In genomic region chr1:109478806-109479205, GRCh38 we compare ENCODE assay signal across 15 cellular contexts. TPM values are rescaled to one million over a fixed set of nuclear protein-coding genes. Genes with fewer than 3 reads are reported as not detected.
DNase-seq lines count a peak whose midpoint lies in the region; ATAC-seq, FAIRE-seq and TF ChIP-seq lines count a peak whose summit lies in the region.
"Had no signal": no experiment of that assay in that cellular context is flagged by ENCODE, and none has a peak within 500 bp of the region (broad histone marks: within the 10 kb centered on the region; RNA-seq: fewer than 3 reads in every experiment).

No MANE protein-coding gene starts in this region.

- H3K9ac ChIP-seq in HepG2 (ENCODE audit: insufficient read depth, low read depth, low read length) (no peak overlapping the region), endodermal cell (ENCODE audit: extremely low read depth, low read length, poor library complexity, severe bottlenecking) (no peak overlapping the region)
- H3K9ac ChIP-seq: parathyroid adenoma had no signal

- no peaks in the 10 kb centered on the region for H4K20me1 ChIP-seq in HepG2 (ENCODE audit: insufficient read depth, low read length)

- H3K27me3 ChIP-seq in HepG2 (ENCODE audit: control insufficient read depth in 1 of 2, insufficient read depth in 2 of 2, low read length in 2 of 2) = peaks cover 1 to 33% of the 10 kb centered on the region in 2 experiments; a peak in 4 of 5 replicates
- H3K27me3 ChIP-seq in right lobe of liver = no peaks in the 10 kb centered on the region
- H3K27me3 ChIP-seq in endodermal cell (ENCODE audit: control insufficient read depth, insufficient read depth, low read length, poor library complexity, severe bottlenecking) = peaks cover 23% of the 10 kb centered on the region
- no peaks in the 10 kb centered on the region for H3K27me3 ChIP-seq in upper lobe of left lung
- peaks cover 15% of the 10 kb centered on the region for H3K27me3 ChIP-seq in suprapubic skin
- H3K27me3 ChIP-seq: ascending aorta had no signal

- no peaks in the 10 kb centered on the region for H3K9me3 Mint-ChIP-seq in endodermal cell
- H3K9me3 Mint-ChIP-seq: memory B cell had no signal

- H3K27ac ChIP-seq in HepG2 (ENCODE audit: extremely low read length, insufficient read depth, low read length) (no peak overlapping the region), right lobe of liver (no peak overlapping the region), endodermal cell (ENCODE audit: low read depth, low read length) (no peak overlapping the region), upper lobe of left lung (no peak overlapping the region), suprapubic skin (no peak overlapping the region)
- H3K27ac ChIP-seq: ascending aorta, heart left ventricle, parathyroid adenoma had no signal

- H3K36me3 ChIP-seq in HepG2 (replicated peaks in 1 of 2; ENCODE audit: control insufficient read depth in 1 of 2, insufficient read depth in 2 of 2, low read length in 2 of 2) (no peaks in the 10 kb centered on the region), right lobe of liver (no peaks in the 10 kb centered on the region), endodermal cell (ENCODE audit: control insufficient read depth, insufficient read depth, low read length) (no peaks in the 10 kb centered on the region), upper lobe of left lung (no peaks in the 10 kb centered on the region), suprapubic skin (no peaks in the 10 kb centered on the region)

- no peaks in the 10 kb centered on the region for H3K9me3 ChIP-seq in HepG2 (ENCODE audit: low read length)
- H3K9me3 ChIP-seq in right lobe of liver = no peaks in the 10 kb centered on the region
- no peaks in the 10 kb centered on the region for H3K9me3 ChIP-seq in endodermal cell (ENCODE audit: control insufficient read depth, low read length)
- H3K9me3 ChIP-seq in upper lobe of left lung = no peaks in the 10 kb centered on the region
- H3K9me3 ChIP-seq in suprapubic skin = no peaks in the 10 kb centered on the region
- H3K9me3 ChIP-seq: ascending aorta, heart left ventricle had no signal

- no peak for TF ChIP-seq RAD21 in HepG2 (CRISPR knock-in tag; IDR thresholded peaks at IDR 0.05)

- no TSS peak for BruUV-seq in HepG2 (replicated peaks; lab: Mats Ljungman, UMichigan)

- peaks cover 6% of the 10 kb centered on the region; the same call in 1 of the 2 replicates for H3K4me1 ChIP-seq in HepG2 (ENCODE audit: insufficient read depth, low read length)
- H3K4me1 ChIP-seq in right lobe of liver = no peaks in the 10 kb centered on the region
- H3K4me1 ChIP-seq in endodermal cell (ENCODE audit: control insufficient read depth, insufficient read depth, low read length) = peaks cover 6% of the 10 kb centered on the region
- H3K4me1 ChIP-seq in upper lobe of left lung = peaks cover 6 to 8% (median 7%) of the 10 kb centered on the region in 4 donors
- H3K4me1 ChIP-seq in suprapubic skin = peaks cover 6% of the 10 kb centered on the region

- H3K4me1 Mint-ChIP-seq in endodermal cell = peaks cover 16% of the 10 kb centered on the region

- no peak for DNase-seq in HepG2 (ENCODE audit: low spot score)
- no peak for DNase-seq in right lobe of liver
- DNase-seq in T-helper 9 cell = peak; percentile 27
- peak; percentile 87 for DNase-seq in endodermal cell
- DNase-seq in upper lobe of left lung = peak; percentile 37 to 62
- no peak for DNase-seq in suprapubic skin (ENCODE audit: low spot score in 2 of 2)
- DNase-seq in DMS79 (lab: John Stamatoyannopoulos, UW) = no peak
- DNase-seq: activated T-cell treated with anti-CD3 and anti-CD28 coated beads for 4 hours, NCI-H2029 had no signal

- no peaks in the 10 kb centered on the region for H3K36me3 Mint-ChIP-seq in endodermal cell (ENCODE audit: low read depth)
- H3K36me3 Mint-ChIP-seq: memory B cell had no signal

- CTCF ChIA-PET in HepG2 (lab: Yijun Ruan, JAX; ENCODE audit: low intra/inter-chr PET ratio, low total read pairs) = no interaction called here

- H3K27me3 Mint-ChIP-seq in endodermal cell (ENCODE audit: insufficient read depth) = peaks cover 16% of the 10 kb centered on the region

- TF ChIP-seq POLR2A in HepG2 (IDR thresholded peaks at IDR 0.05; ENCODE audit: insufficient read depth in 1 of 2, low read depth in 2 of 2, low read length in 2 of 2) (no peak), right lobe of liver (IDR thresholded peaks at IDR 0.05) (no peak), upper lobe of left lung (IDR thresholded peaks at IDR 0.05) (no peak), suprapubic skin (IDR thresholded peaks at IDR 0.05) (no peak)

- H3K4me3 ChIP-seq in HepG2 (replicated peaks in 1 of 3; ENCODE audit: insufficient read depth in 1 of 3, low read depth in 2 of 3, low read length in 3 of 3) (no peak overlapping the region), right lobe of liver (no peak overlapping the region), endodermal cell (ENCODE audit: low read length) (no peak overlapping the region), upper lobe of left lung (no peak overlapping the region), suprapubic skin (no peak overlapping the region)
- H3K4me3 ChIP-seq: ascending aorta, heart left ventricle had no signal

- no peaks in the 10 kb centered on the region for H3K79me2 ChIP-seq in HepG2 (ENCODE audit: insufficient read depth, low read length)
- H3K79me2 ChIP-seq: parathyroid adenoma had no signal

- no peak overlapping the region for H2AFZ ChIP-seq in HepG2 (ENCODE audit: low read length)
- H2AFZ ChIP-seq: parathyroid adenoma had no signal

- no peak overlapping the region for H3K4me2 ChIP-seq in HepG2 (ENCODE audit: low read depth, low read length)

- TF ChIP-seq CTCF in HepG2 (CRISPR knock-in tag; IDR thresholded peaks at IDR 0.05) = peak; percentile 25; the same call in 1 of the 2 replicates
- TF ChIP-seq CTCF in right lobe of liver (IDR thresholded peaks at IDR 0.05) = no peak
- TF ChIP-seq CTCF in endodermal cell (conservative IDR thresholded peaks at IDR 0.05) = peak; percentile 40
- no peak for TF ChIP-seq CTCF in upper lobe of left lung (IDR thresholded peaks at IDR 0.05)
- no peak for TF ChIP-seq CTCF in suprapubic skin (IDR thresholded peaks at IDR 0.05)

- in situ Hi-C loops in HepG2 (cut with HindIII; ENCODE audit: extremely low pct_ligation_motif_present, low pct_unique_long_range_greater_than_20kb) = no loop called here

- POLR2A ChIA-PET in HepG2 (lab: Yijun Ruan, JAX) = no interaction called here

- H3K27ac Mint-ChIP-seq in endodermal cell = no peak overlapping the region
- H3K27ac Mint-ChIP-seq: memory B cell had no signal

- ATAC-seq in HepG2 (peak; percentile 23; the same call in 2 of the 3 replicates), right lobe of liver (no peak), upper lobe of left lung (ENCODE audit: low FRiP score in 2 of 2) (no peak), GM21825 (IDR thresholded peaks at IDR 0.05; ENCODE audit: unreplicated experiment) (no peak)
- ATAC-seq: heart left ventricle had no signal

- 9% methylated on average over 6 of the region's 7 CpGs for WGBS in HepG2 (ENCODE audit: low lambda C conversion rate)
- WGBS in right lobe of liver (ENCODE audit: insufficient coverage, low coverage, low lambda C conversion rate, missing lambda C conversion rate) = 58% methylated on average over 7 of the region's 7 CpGs
- WGBS in endodermal cell (ENCODE audit: insufficient coverage in 1 of 2, insufficient read length in 1 of 2), 2 experiments = 40 to 41% methylated on average over 6 to 7 of the region's 7 CpGs
- 14 to 19% methylated on average over 7 of the region's 7 CpGs for WGBS in upper lobe of left lung, 2 donors
- WGBS in suprapubic skin = 12% methylated on average over 7 of the region's 7 CpGs

- H3K4me3 Mint-ChIP-seq in endodermal cell = no peak overlapping the region
- H3K4me3 Mint-ChIP-seq: memory B cell had no signal

- intact Hi-C loops in HepG2 (cut with micrococcal nuclease; ENCODE audit: unreplicated experiment) (no loop called here), right lobe of liver (cut with DNase I) (no loop called here)

- TF ChIP-seq EP300 in HepG2 (IDR thresholded peaks at IDR 0.05; ENCODE audit: low read depth in 2 of 2, low read length in 2 of 2) = no peak
- TF ChIP-seq EP300 in HepG2 (CRISPR knock-in tag; IDR thresholded peaks at IDR 0.05; ENCODE audit: borderline replicate concordance) = no peak
- TF ChIP-seq EP300 in upper lobe of left lung (IDR thresholded peaks at IDR 0.05) = no peak
- no peak for TF ChIP-seq EP300 in suprapubic skin (IDR thresholded peaks at IDR 0.05)

- FAIRE-seq in HepG2 (lab: Jason Lieb, UNC) = no peak

RNA-seq across cellular contexts. Expression of gene ATXN7L2, which starts 4.9 kb away (rescaled TPM):
- total RNA-seq in HepG2 (2016; rRNA removed; fragmentation: Illumina TruSeq; extraction: Trizol) (1.3 and 2.7 TPM in 2 replicates), right lobe of liver (1 to 10 TPM; 1.5 to 6.1 (median 3.1) TPM), endodermal cell (1 to 10 TPM; 5.1 to 6.1 TPM), upper lobe of left lung (10 to 100 TPM in 1 of 6 donors, 1 to 10 TPM in 5; 2.3 to 19.9 (median 5.3) TPM), suprapubic skin (1 to 10 TPM; 5.1 to 8.4 (median 7.2) TPM)
- total RNA-seq in HepG2 (2016; cell fraction: cytosol; rRNA removed; fragmentation: Illumina TruSeq; extraction: Trizol; ENCODE audit: low read depth) = 1.7 and 1.9 TPM in 2 replicates
- total RNA-seq in HepG2 (2016; cell fraction: insoluble cytoplasmic fraction; rRNA removed; fragmentation: Illumina TruSeq; extraction: Trizol) = 1.6 and 2.7 TPM in 2 replicates
- 2.1 and 2.6 TPM in 2 replicates for total RNA-seq in HepG2 (2016; cell fraction: membrane; rRNA removed; fragmentation: Illumina TruSeq; extraction: Trizol)
- total RNA-seq in HepG2 (2016; cell fraction: nucleus; rRNA removed; fragmentation: Illumina TruSeq; extraction: Trizol) = 3.2 and 3.4 TPM in 2 replicates
- polyA plus RNA-seq in HepG2 (2011; rRNA removed) = 2.8 and 3.0 TPM in 2 replicates
- 1.3 and 2.3 TPM in 2 replicates for polyA plus RNA-seq in HepG2 (2011; cell fraction: cytosol; rRNA removed)
- 14.3 and 20.6 TPM in 2 replicates for polyA plus RNA-seq in HepG2 (2011; cell fraction: nucleus; rRNA removed)
- 1.5 and 1.8 TPM in 2 replicates for polyA plus RNA-seq in HepG2 (2012)
- 1.1 and 1.3 TPM in 2 replicates for polyA plus RNA-seq in HepG2 (2016; cell fraction: cytosol; fragmentation: Illumina TruSeq; extraction: Trizol; ENCODE audit: low read depth)
- 2.1 and 2.2 TPM in 2 replicates for polyA plus RNA-seq in HepG2 (2016; cell fraction: insoluble cytoplasmic fraction; fragmentation: Illumina TruSeq; extraction: Trizol; ENCODE audit: low read depth)
- 1.7 and 2.1 TPM in 2 replicates for polyA plus RNA-seq in HepG2 (2016; cell fraction: membrane; fragmentation: Illumina TruSeq; extraction: Trizol; ENCODE audit: low read depth)
- 8.6 and 9.8 TPM in 2 replicates for polyA plus RNA-seq in HepG2 (2016; cell fraction: nucleus; fragmentation: Illumina TruSeq; extraction: Trizol; ENCODE audit: insufficient read depth, low read depth)
- 5.7 and 8.5 TPM in 2 replicates for polyA minus RNA-seq in HepG2 (2011; rRNA and poly(A)+ RNA removed; ENCODE audit: low replicate concordance)
- polyA minus RNA-seq in HepG2 (2011; cell fraction: cytosol; rRNA and poly(A)+ RNA removed) = 0.97 and 1.4 TPM in 2 replicates
- polyA minus RNA-seq in HepG2 (2011; cell fraction: nucleus; rRNA and poly(A)+ RNA removed) = 10.9 and 15.0 TPM in 2 replicates
- 13.4 TPM for polyA plus RNA-seq in endodermal cell (2013, experiment 1 of 2)
- 9.5 TPM for polyA plus RNA-seq in endodermal cell (2013, experiment 2 of 2)

RNA-seq across cellular contexts. Expression of gene SYPL2, which starts 12.5 kb away (rescaled TPM):
- total RNA-seq in HepG2 (2016; rRNA removed; fragmentation: Illumina TruSeq; extraction: Trizol) (0.24 and 0.25 TPM in 2 replicates), right lobe of liver (10 to 100 TPM in 1 of 6 experiments, 1 to 10 TPM in 5; 4.7 to 10.6 (median 6.0) TPM), endodermal cell (under 1 TPM in 1 of 2 donors, not detected in 1; 0.64 TPM), upper lobe of left lung (1 to 10 TPM in 4 of 6 donors, under 1 TPM in 2; 0.30 to 3.1 (median 1.1) TPM), suprapubic skin (1 to 10 TPM in 1 of 4 donors, under 1 TPM in 2, not detected in 1; 0.23 to 2.1 (median 0.34) TPM)
- total RNA-seq in HepG2 (2016; cell fraction: cytosol; rRNA removed; fragmentation: Illumina TruSeq; extraction: Trizol; ENCODE audit: low read depth) = not detected in 2 replicates
- total RNA-seq in HepG2 (2016; cell fraction: insoluble cytoplasmic fraction; rRNA removed; fragmentation: Illumina TruSeq; extraction: Trizol) = 0.12 and 0.22 TPM in 2 replicates
- total RNA-seq in HepG2 (2016; cell fraction: membrane; rRNA removed; fragmentation: Illumina TruSeq; extraction: Trizol) = 0.12 TPM in 1 of 2 replicates, not detected in the other
- total RNA-seq in HepG2 (2016; cell fraction: nucleus; rRNA removed; fragmentation: Illumina TruSeq; extraction: Trizol) = 0.16 and 0.38 TPM in 2 replicates
- polyA plus RNA-seq in HepG2 (2011; rRNA removed) = 0.17 and 0.35 TPM in 2 replicates
- polyA plus RNA-seq in HepG2 (2011; cell fraction: cytosol; rRNA removed) = 0.09 and 0.14 TPM in 2 replicates
- polyA plus RNA-seq in HepG2 (2011; cell fraction: nucleus; rRNA removed) = 0.29 and 0.54 TPM in 2 replicates
- polyA plus RNA-seq in HepG2 (2012) = 0.11 and 0.32 TPM in 2 replicates
- not detected in 2 replicates for polyA plus RNA-seq in HepG2 (2016; cell fraction: cytosol; fragmentation: Illumina TruSeq; extraction: Trizol; ENCODE audit: low read depth)
- 0.27 and 0.36 TPM in 2 replicates for polyA plus RNA-seq in HepG2 (2016; cell fraction: insoluble cytoplasmic fraction; fragmentation: Illumina TruSeq; extraction: Trizol; ENCODE audit: low read depth)
- polyA plus RNA-seq in HepG2 (2016; cell fraction: membrane; fragmentation: Illumina TruSeq; extraction: Trizol; ENCODE audit: low read depth) = 0.14 TPM in 1 of 2 replicates, not detected in the other
- polyA plus RNA-seq in HepG2 (2016; cell fraction: nucleus; fragmentation: Illumina TruSeq; extraction: Trizol; ENCODE audit: insufficient read depth, low read depth) = 0.57 and 0.68 TPM in 2 replicates
- 0.16 and 2.3 TPM in 2 replicates for polyA minus RNA-seq in HepG2 (2011; rRNA and poly(A)+ RNA removed; ENCODE audit: low replicate concordance)
- polyA minus RNA-seq in HepG2 (2011; cell fraction: cytosol; rRNA and poly(A)+ RNA removed) = 0.20 TPM in 1 of 2 replicates, not detected in the other
- polyA minus RNA-seq in HepG2 (2011; cell fraction: nucleus; rRNA and poly(A)+ RNA removed) = 0.13 and 0.50 TPM in 2 replicates
- 0.25 TPM for polyA plus RNA-seq in endodermal cell (2013, experiment 1 of 2)
- polyA plus RNA-seq in endodermal cell (2013, experiment 2 of 2) = 0.08 TPM
- total RNA-seq: T-helper 2 cell treated with Interferon-gamma antibody and Interleukin-4, amounts not matched to agents 100 ng/mL and 5 ng/mL, for 36 hours had no signal

RNA-seq across cellular contexts. Expression of gene CYB561D1, which starts 15.1 kb away (rescaled TPM):
- total RNA-seq in HepG2 (2016; rRNA removed; fragmentation: Illumina TruSeq; extraction: Trizol) (3.9 and 4.1 TPM in 2 replicates), right lobe of liver (1 to 10 TPM; 1.5 to 3.1 (median 2.4) TPM), endodermal cell (1 to 10 TPM; 4.8 to 6.5 TPM), upper lobe of left lung (10 to 100 TPM in 3 of 6 donors, 1 to 10 TPM in 3; 4.2 to 16.4 (median 9.9) TPM), suprapubic skin (10 to 100 TPM; 12.3 to 27.4 (median 24.7) TPM)
- 0.44 and 1.0 TPM in 2 replicates for total RNA-seq in HepG2 (2016; cell fraction: cytosol; rRNA removed; fragmentation: Illumina TruSeq; extraction: Trizol; ENCODE audit: low read depth)
- 3.5 and 4.3 TPM in 2 replicates for total RNA-seq in HepG2 (2016; cell fraction: insoluble cytoplasmic fraction; rRNA removed; fragmentation: Illumina TruSeq; extraction: Trizol)
- 2.2 and 2.3 TPM in 2 replicates for total RNA-seq in HepG2 (2016; cell fraction: membrane; rRNA removed; fragmentation: Illumina TruSeq; extraction: Trizol)
- 4.4 and 5.2 TPM in 2 replicates for total RNA-seq in HepG2 (2016; cell fraction: nucleus; rRNA removed; fragmentation: Illumina TruSeq; extraction: Trizol)
- 3.9 and 4.5 TPM in 2 replicates for polyA plus RNA-seq in HepG2 (2011; rRNA removed)
- 4.0 and 4.2 TPM in 2 replicates for polyA plus RNA-seq in HepG2 (2011; cell fraction: cytosol; rRNA removed)
- 6.7 and 7.1 TPM in 2 replicates for polyA plus RNA-seq in HepG2 (2011; cell fraction: nucleus; rRNA removed)
- 2.4 and 3.6 TPM in 2 replicates for polyA plus RNA-seq in HepG2 (2012)
- 0.35 TPM in 2 replicates for polyA plus RNA-seq in HepG2 (2016; cell fraction: cytosol; fragmentation: Illumina TruSeq; extraction: Trizol; ENCODE audit: low read depth)
- polyA plus RNA-seq in HepG2 (2016; cell fraction: insoluble cytoplasmic fraction; fragmentation: Illumina TruSeq; extraction: Trizol; ENCODE audit: low read depth) = 2.1 and 2.6 TPM in 2 replicates
- 1.2 and 1.4 TPM in 2 replicates for polyA plus RNA-seq in HepG2 (2016; cell fraction: membrane; fragmentation: Illumina TruSeq; extraction: Trizol; ENCODE audit: low read depth)
- polyA plus RNA-seq in HepG2 (2016; cell fraction: nucleus; fragmentation: Illumina TruSeq; extraction: Trizol; ENCODE audit: insufficient read depth, low read depth) = 7.6 and 8.4 TPM in 2 replicates
- 10.4 and 12.2 TPM in 2 replicates for polyA minus RNA-seq in HepG2 (2011; rRNA and poly(A)+ RNA removed; ENCODE audit: low replicate concordance)
- polyA minus RNA-seq in HepG2 (2011; cell fraction: cytosol; rRNA and poly(A)+ RNA removed) = 1.5 and 2.7 TPM in 2 replicates
- 2.3 and 4.1 TPM in 2 replicates for polyA minus RNA-seq in HepG2 (2011; cell fraction: nucleus; rRNA and poly(A)+ RNA removed)
- polyA plus RNA-seq in endodermal cell (2013, experiment 1 of 2) = 6.7 TPM
- 6.3 TPM for polyA plus RNA-seq in endodermal cell (2013, experiment 2 of 2)

RNA-seq across cellular contexts. Expression of gene AMIGO1, which starts 30.7 kb away (rescaled TPM):
- total RNA-seq in HepG2 (2016; rRNA removed; fragmentation: Illumina TruSeq; extraction: Trizol) (1.00 and 1.3 TPM in 2 replicates), right lobe of liver (1 to 10 TPM; 2.6 to 3.9 (median 3.2) TPM), endodermal cell (1 to 10 TPM; 2.4 to 2.7 TPM), upper lobe of left lung (10 to 100 TPM in 2 of 6 donors, 1 to 10 TPM in 4; 1.0 to 11.8 (median 8.3) TPM), suprapubic skin (1 to 10 TPM; 2.1 to 8.5 (median 4.7) TPM)
- 0.18 and 0.20 TPM in 2 replicates for total RNA-seq in HepG2 (2016; cell fraction: cytosol; rRNA removed; fragmentation: Illumina TruSeq; extraction: Trizol; ENCODE audit: low read depth)
- 0.86 and 1.2 TPM in 2 replicates for total RNA-seq in HepG2 (2016; cell fraction: insoluble cytoplasmic fraction; rRNA removed; fragmentation: Illumina TruSeq; extraction: Trizol)
- 0.80 and 0.83 TPM in 2 replicates for total RNA-seq in HepG2 (2016; cell fraction: membrane; rRNA removed; fragmentation: Illumina TruSeq; extraction: Trizol)
- 1.3 and 1.4 TPM in 2 replicates for total RNA-seq in HepG2 (2016; cell fraction: nucleus; rRNA removed; fragmentation: Illumina TruSeq; extraction: Trizol)
- 0.40 and 0.85 TPM in 2 replicates for polyA plus RNA-seq in HepG2 (2011; rRNA removed)
- 0.47 and 0.56 TPM in 2 replicates for polyA plus RNA-seq in HepG2 (2011; cell fraction: cytosol; rRNA removed)
- polyA plus RNA-seq in HepG2 (2011; cell fraction: nucleus; rRNA removed) = 0.59 and 0.66 TPM in 2 replicates
- 0.91 and 1.3 TPM in 2 replicates for polyA plus RNA-seq in HepG2 (2012)
- polyA plus RNA-seq in HepG2 (2016; cell fraction: cytosol; fragmentation: Illumina TruSeq; extraction: Trizol; ENCODE audit: low read depth) = 0.20 TPM in 2 replicates
- 0.64 and 0.81 TPM in 2 replicates for polyA plus RNA-seq in HepG2 (2016; cell fraction: insoluble cytoplasmic fraction; fragmentation: Illumina TruSeq; extraction: Trizol; ENCODE audit: low read depth)
- polyA plus RNA-seq in HepG2 (2016; cell fraction: membrane; fragmentation: Illumina TruSeq; extraction: Trizol; ENCODE audit: low read depth) = 0.51 and 0.61 TPM in 2 replicates
- 1.6 and 2.2 TPM in 2 replicates for polyA plus RNA-seq in HepG2 (2016; cell fraction: nucleus; fragmentation: Illumina TruSeq; extraction: Trizol; ENCODE audit: insufficient read depth, low read depth)
- polyA minus RNA-seq in HepG2 (2011; rRNA and poly(A)+ RNA removed; ENCODE audit: low replicate concordance) = 1.2 and 1.7 TPM in 2 replicates
- 0.35 and 0.89 TPM in 2 replicates for polyA minus RNA-seq in HepG2 (2011; cell fraction: cytosol; rRNA and poly(A)+ RNA removed)
- polyA minus RNA-seq in HepG2 (2011; cell fraction: nucleus; rRNA and poly(A)+ RNA removed) = 0.39 and 0.62 TPM in 2 replicates
- polyA plus RNA-seq in endodermal cell (2013, experiment 1 of 2) = 5.0 TPM
- 4.6 TPM for polyA plus RNA-seq in endodermal cell (2013, experiment 2 of 2)

RNA-seq across cellular contexts. Expression of gene PSMA5, which starts 52.6 kb away (rescaled TPM):
- 169 and 261 TPM in 2 replicates for total RNA-seq in HepG2 (2016; rRNA removed; fragmentation: Illumina TruSeq; extraction: Trizol)
- 27.2 TPM in 2 replicates for total RNA-seq in HepG2 (2016; cell fraction: cytosol; rRNA removed; fragmentation: Illumina TruSeq; extraction: Trizol; ENCODE audit: low read depth)
- total RNA-seq in HepG2 (2016; cell fraction: insoluble cytoplasmic fraction; rRNA removed; fragmentation: Illumina TruSeq; extraction: Trizol) = 163 and 273 TPM in 2 replicates
- total RNA-seq in HepG2 (2016; cell fraction: membrane; rRNA removed; fragmentation: Illumina TruSeq; extraction: Trizol) = 67.3 and 70.0 TPM in 2 replicates
- 61.3 and 63.7 TPM in 2 replicates for total RNA-seq in HepG2 (2016; cell fraction: nucleus; rRNA removed; fragmentation: Illumina TruSeq; extraction: Trizol)
- 116 and 140 TPM in 2 replicates for polyA plus RNA-seq in HepG2 (2011; rRNA removed)
- polyA plus RNA-seq in HepG2 (2011; cell fraction: cytosol; rRNA removed) = 101 and 134 TPM in 2 replicates
- 32.2 and 45.1 TPM in 2 replicates for polyA plus RNA-seq in HepG2 (2011; cell fraction: nucleus; rRNA removed)
- 119 TPM in 2 replicates for polyA plus RNA-seq in HepG2 (2012)
- 38.3 and 40.3 TPM in 2 replicates for polyA plus RNA-seq in HepG2 (2016; cell fraction: cytosol; fragmentation: Illumina TruSeq; extraction: Trizol; ENCODE audit: low read depth)
- 219 and 228 TPM in 2 replicates for polyA plus RNA-seq in HepG2 (2016; cell fraction: insoluble cytoplasmic fraction; fragmentation: Illumina TruSeq; extraction: Trizol; ENCODE audit: low read depth)
- polyA plus RNA-seq in HepG2 (2016; cell fraction: membrane; fragmentation: Illumina TruSeq; extraction: Trizol; ENCODE audit: low read depth) = 48.3 and 52.7 TPM in 2 replicates
- polyA plus RNA-seq in HepG2 (2016; cell fraction: nucleus; fragmentation: Illumina TruSeq; extraction: Trizol; ENCODE audit: insufficient read depth, low read depth) = 72.2 and 82.4 TPM in 2 replicates
- 42.3 and 110 TPM in 2 replicates for polyA minus RNA-seq in HepG2 (2011; rRNA and poly(A)+ RNA removed; ENCODE audit: low replicate concordance)
- polyA minus RNA-seq in HepG2 (2011; cell fraction: cytosol; rRNA and poly(A)+ RNA removed) = 54.0 and 56.2 TPM in 2 replicates
- polyA minus RNA-seq in HepG2 (2011; cell fraction: nucleus; rRNA and poly(A)+ RNA removed) = 52.7 and 59.6 TPM in 2 replicates
- total RNA-seq in right lobe of liver = 10 to 100 TPM; 38.8 to 83.5 (median 61.1) TPM
- 100 to 1,000 TPM; 117 to 122 TPM for total RNA-seq in endodermal cell
- 64.3 TPM for polyA plus RNA-seq in endodermal cell (2013, experiment 1 of 2)
- 64.0 TPM for polyA plus RNA-seq in endodermal cell (2013, experiment 2 of 2)
- total RNA-seq in upper lobe of left lung = 10 to 100 TPM; 15.2 to 69.5 (median 29.8) TPM
- total RNA-seq in suprapubic skin = 10 to 100 TPM; 26.2 to 36.2 (median 31.5) TPM

Comparison
In these comparisons a context has a peak if more than half of its experiments do, and no peak if none do; other contexts are left out.
1. CTCF ChIP-seq: peak in HepG2 (single experiment) and endodermal cell (single experiment); none in right lobe of liver (0 of 4), upper lobe of left lung (0 of 6) and suprapubic skin (0 of 2).
2. DNase-seq: peak in T-helper 9 cell (single experiment), endodermal cell (single experiment) and upper lobe of left lung (2 of 2); none in HepG2 (single experiment), right lobe of liver (0 of 3), suprapubic skin (0 of 2) and DMS79 (single experiment).